9 cellular contexts compared by ENCODE assay signal in the genomic region with DNA sequence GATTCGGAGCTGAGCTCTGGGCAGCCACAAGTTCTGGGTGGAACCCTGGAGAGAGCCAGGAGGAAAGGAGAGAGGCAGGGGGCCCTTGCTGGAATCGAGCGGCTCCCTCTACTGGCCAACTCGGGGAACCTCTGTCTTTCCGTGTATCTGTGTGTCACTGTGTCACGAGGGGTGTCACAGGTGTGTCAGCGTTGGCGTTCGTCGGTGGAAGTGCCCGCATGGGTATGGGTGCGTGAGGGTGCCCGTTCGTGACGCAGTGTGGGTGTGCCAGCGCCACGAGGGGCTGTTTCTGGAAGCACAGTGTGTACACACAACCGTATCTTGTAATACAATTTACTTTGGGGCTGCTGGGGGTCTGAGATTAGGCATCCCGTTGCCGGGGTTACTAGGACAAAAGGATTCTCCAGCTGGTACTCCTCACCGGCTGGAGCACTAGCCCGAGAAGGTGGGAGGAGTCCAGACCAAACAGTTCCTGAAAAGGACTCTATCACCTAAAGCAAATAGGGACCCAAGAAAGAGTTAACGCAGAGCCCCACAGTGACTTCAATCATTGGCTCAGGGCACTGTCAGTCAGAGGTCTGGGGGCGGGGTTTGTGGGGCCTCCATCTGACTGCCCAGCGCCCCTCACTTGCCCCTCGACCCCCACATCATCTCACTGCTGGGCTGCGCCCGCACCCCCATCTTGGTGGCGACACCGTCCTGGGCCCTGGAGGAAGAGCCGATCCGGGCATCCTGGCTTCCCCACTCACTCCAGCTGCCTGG. TPM values are rescaled to one million over a fixed set of nuclear protein-coding genes. Genes with fewer than 3 reads are reported as not detected.
A peak's percentile ranks its signal among the peaks of the same experiment; 100 is the strongest.
DNase-seq lines count a peak whose midpoint lies in the region; ATAC-seq and TF ChIP-seq lines count a peak whose summit lies in the region.
"Had no signal": no experiment of that assay in that cellular context is flagged by ENCODE, and none has a peak within 500 bp of the region (broad histone marks: within the 10 kb centered on the region; RNA-seq: fewer than 3 reads in every experiment).

No MANE protein-coding gene starts in this region.

- DNase-seq in NCI-H748 treated with DMSO at 0.1 percent for 48 hours (lab: John Stamatoyannopoulos, UW) (peak; percentile 76), dermis blood vessel endothelial cell (peak; percentile 92)
- DNase-seq in activated CD4-positive, alpha-beta T cell treated with anti-CD3 and anti-CD28 coated beads, Interleukin-2, amount 50 U/mL, for 24 hours (ENCODE audit: low read depth in 1 of 2, low spot score in 1 of 2) = peak; percentile 88
- DNase-seq in stimulated activated CD4-positive, alpha-beta T cell treated with anti-CD3 and anti-CD28 coated beads, Interleukin-4, amount 100 ng/mL, for 4 hours = peak; percentile 88 to 95

- H3K4me1 ChIP-seq in BLaER1 = peaks cover 61% of the 10 kb centered on the region
- peaks cover 4 to 44% (median 33%) of the 10 kb centered on the region in 4 donors for H3K4me1 ChIP-seq in liver (ENCODE audit: control insufficient read depth in 4 of 4, insufficient read depth in 4 of 4, low read length in 3 of 4)

- H3K9me3 ChIP-seq in BLaER1 (no peaks in the 10 kb centered on the region), liver (ENCODE audit: control insufficient read depth in 4 of 4, low read length in 3 of 4) (no peaks in the 10 kb centered on the region)

- H4K20me1 ChIP-seq in BLaER1 = peaks cover 20% of the 10 kb centered on the region

- under 1% methylated on average over 32 of the region's 32 CpGs for WGBS in liver

- H3K4me3 ChIP-seq in BLaER1 (peak overlapping the region; percentile 84), liver (ENCODE audit: low read depth in 1 of 3, low read length in 3 of 3) (peak overlapping the region; percentile 72 to 90 (median 88))

- H3K36me3 ChIP-seq in BLaER1 (no peaks in the 10 kb centered on the region), liver (ENCODE audit: control insufficient read depth in 4 of 4, insufficient read depth in 3 of 4, low read depth in 1 of 4, low read length in 3 of 4) (no peaks in the 10 kb centered on the region)

- TF ChIP-seq CTCF in liver (IDR thresholded peaks at IDR 0.05; ENCODE audit: low read depth, low read length, missing input control) = peak; percentile 93

- peak; percentile 94 to 95 for TF ChIP-seq RAD21 in liver (IDR thresholded peaks at IDR 0.05)

- H3K27ac ChIP-seq in BLaER1 (peak overlapping the region; percentile 79), liver (ENCODE audit: low read depth in 1 of 2, low read length in 2 of 2) (peak overlapping the region; percentile 97 to 99)

- H3K9ac ChIP-seq in BLaER1 (peak overlapping the region; percentile 79), liver (ENCODE audit: low read depth in 1 of 2, low read length in 2 of 2) (peak overlapping the region; percentile 68 to 95)

- ATAC-seq in GM19438 (IDR thresholded peaks at IDR 0.05; ENCODE audit: low read depth, unreplicated experiment) (peak; percentile 38), HG03571 (IDR thresholded peaks at IDR 0.05; ENCODE audit: unreplicated experiment) (peak; percentile 37)

- H3K27me3 ChIP-seq in BLaER1 (no peaks in the 10 kb centered on the region), liver (ENCODE audit: control insufficient read depth in 4 of 4, insufficient read depth in 4 of 4, low read length in 3 of 4) (no peaks in the 10 kb centered on the region)

- H3K4me2 ChIP-seq in BLaER1 = peak overlapping the region; percentile 99

TF ChIP-seq in liver, 16 proteins besides CTCF, POLR2A, EP300 and RAD21:
- TF ChIP-seq EGR1 (IDR thresholded peaks at IDR 0.05; ENCODE audit: low read depth in 2 of 2) (no peak), HNF4A (conservative IDR thresholded peaks at IDR 0.05) (peak; percentile 24 to 25), NR2F2 (IDR thresholded peaks at IDR 0.05) (no peak), JUND (IDR thresholded peaks at IDR 0.05) (peak in 1 of 2 donors; percentile 76), FOXA1 (IDR thresholded peaks at IDR 0.05) (no peak), TAF1 (conservative IDR thresholded peaks at IDR 0.05) (no peak), YY1 (IDR thresholded peaks at IDR 0.05) (no peak), FOXA2 (IDR thresholded peaks at IDR 0.05) (no peak), RXRA (IDR thresholded peaks at IDR 0.05) (peak; percentile 34 to 59), SP1 (IDR thresholded peaks at IDR 0.05) (no peak)
- TF ChIP-seq, protein P1, sequence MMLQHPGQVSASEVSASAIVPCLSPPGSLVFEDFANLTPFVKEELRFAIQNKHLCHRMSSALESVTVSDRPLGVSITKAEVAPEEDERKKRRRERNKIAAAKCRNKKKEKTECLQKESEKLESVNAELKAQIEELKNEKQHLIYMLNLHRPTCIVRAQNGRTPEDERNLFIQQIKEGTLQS (IDR thresholded peaks at IDR 0.05) = no peak
- TF ChIP-seq, protein P2, sequence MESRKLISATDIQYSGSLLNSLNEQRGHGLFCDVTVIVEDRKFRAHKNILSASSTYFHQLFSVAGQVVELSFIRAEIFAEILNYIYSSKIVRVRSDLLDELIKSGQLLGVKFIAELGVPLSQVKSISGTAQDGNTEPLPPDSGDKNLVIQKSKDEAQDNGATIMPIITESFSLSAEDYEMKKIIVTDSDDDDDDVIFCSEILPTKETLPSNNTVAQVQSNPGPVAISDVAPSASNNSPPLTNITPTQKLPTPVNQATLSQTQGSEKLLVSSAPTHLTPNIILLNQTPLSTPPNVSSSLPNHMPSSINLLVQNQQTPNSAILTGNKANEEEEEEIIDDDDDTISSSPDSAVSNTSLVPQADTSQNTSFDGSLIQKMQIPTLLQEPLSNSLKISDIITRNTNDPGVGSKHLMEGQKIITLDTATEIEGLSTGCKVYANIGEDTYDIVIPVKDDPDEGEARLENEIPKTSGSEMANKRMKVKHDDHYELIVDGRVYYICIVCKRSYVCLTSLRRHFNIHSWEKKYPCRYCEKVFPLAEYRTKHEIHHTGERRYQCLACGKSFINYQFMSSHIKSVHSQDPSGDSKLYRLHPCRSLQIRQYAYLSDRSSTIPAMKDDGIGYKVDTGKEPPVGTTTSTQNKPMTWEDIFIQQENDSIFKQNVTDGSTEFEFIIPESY (IDR thresholded peaks at IDR 0.05) = no peak
- TF ChIP-seq, protein P3, sequence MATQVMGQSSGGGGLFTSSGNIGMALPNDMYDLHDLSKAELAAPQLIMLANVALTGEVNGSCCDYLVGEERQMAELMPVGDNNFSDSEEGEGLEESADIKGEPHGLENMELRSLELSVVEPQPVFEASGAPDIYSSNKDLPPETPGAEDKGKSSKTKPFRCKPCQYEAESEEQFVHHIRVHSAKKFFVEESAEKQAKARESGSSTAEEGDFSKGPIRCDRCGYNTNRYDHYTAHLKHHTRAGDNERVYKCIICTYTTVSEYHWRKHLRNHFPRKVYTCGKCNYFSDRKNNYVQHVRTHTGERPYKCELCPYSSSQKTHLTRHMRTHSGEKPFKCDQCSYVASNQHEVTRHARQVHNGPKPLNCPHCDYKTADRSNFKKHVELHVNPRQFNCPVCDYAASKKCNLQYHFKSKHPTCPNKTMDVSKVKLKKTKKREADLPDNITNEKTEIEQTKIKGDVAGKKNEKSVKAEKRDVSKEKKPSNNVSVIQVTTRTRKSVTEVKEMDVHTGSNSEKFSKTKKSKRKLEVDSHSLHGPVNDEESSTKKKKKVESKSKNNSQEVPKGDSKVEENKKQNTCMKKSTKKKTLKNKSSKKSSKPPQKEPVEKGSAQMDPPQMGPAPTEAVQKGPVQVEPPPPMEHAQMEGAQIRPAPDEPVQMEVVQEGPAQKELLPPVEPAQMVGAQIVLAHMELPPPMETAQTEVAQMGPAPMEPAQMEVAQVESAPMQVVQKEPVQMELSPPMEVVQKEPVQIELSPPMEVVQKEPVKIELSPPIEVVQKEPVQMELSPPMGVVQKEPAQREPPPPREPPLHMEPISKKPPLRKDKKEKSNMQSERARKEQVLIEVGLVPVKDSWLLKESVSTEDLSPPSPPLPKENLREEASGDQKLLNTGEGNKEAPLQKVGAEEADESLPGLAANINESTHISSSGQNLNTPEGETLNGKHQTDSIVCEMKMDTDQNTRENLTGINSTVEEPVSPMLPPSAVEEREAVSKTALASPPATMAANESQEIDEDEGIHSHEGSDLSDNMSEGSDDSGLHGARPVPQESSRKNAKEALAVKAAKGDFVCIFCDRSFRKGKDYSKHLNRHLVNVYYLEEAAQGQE (IDR thresholded peaks at IDR 0.05) = peak; percentile 32

RNA-seq across cellular contexts. Expression of a gene that starts 2.6 kb away (rescaled TPM):
- total RNA-seq in dermis blood vessel endothelial cell (7.1 and 18.8 TPM in 2 replicates), liver (10 to 100 TPM in 1 of 2 donors, 1 to 10 TPM in 1; 6.1 to 10.2 TPM)
- 10 to 100 TPM in 1 of 2 donors, 1 to 10 TPM in 1; 2.2 to 11.6 TPM for polyA plus RNA-seq in liver

RNA-seq across cellular contexts. Expression of a gene that starts 27.8 kb away (rescaled TPM):
- total RNA-seq in dermis blood vessel endothelial cell (not detected in 2 replicates), liver (not detected)
- not detected for polyA plus RNA-seq in liver
- total RNA-seq: T-helper 1 cell treated with Interleukin-12 subunit alpha and Interleukin-12 subunit beta and Interleukin-4 antibody, amounts not matched to agents 30 ng/mL and 1 ng/mL, for 36 hours had no signal

RNA-seq across cellular contexts. Expression of a gene that starts 43.3 kb away (rescaled TPM):
- not detected in 2 replicates for total RNA-seq in dermis blood vessel endothelial cell
- not detected for total RNA-seq in liver
- not detected for polyA plus RNA-seq in liver
- total RNA-seq: T-helper 1 cell treated with Interleukin-12 subunit alpha and Interleukin-12 subunit beta and Interleukin-4 antibody, amounts not matched to agents 30 ng/mL and 1 ng/mL, for 36 hours had no signal

RNA-seq across cellular contexts. Expression of a gene that starts 44.6 kb away (rescaled TPM):
- total RNA-seq in dermis blood vessel endothelial cell = not detected in 2 replicates
- not detected for total RNA-seq in liver
- polyA plus RNA-seq in liver = under 1 TPM; 0.06 to 0.92 TPM

Comparison
In these comparisons a context has a peak if more than half of its experiments do, and no peak if none do; other contexts are left out.
1. Peak in every context shown above with its lines: DNase-seq, ATAC-seq, H3K4me3 ChIP-seq and H3K27ac ChIP-seq.